26 cellular contexts compared by ENCODE assay signal in genomic region chr11:126127898-126128297, GRCh38.
A peak's percentile ranks its signal among the peaks of the same experiment; 100 is the strongest.
DNase-seq lines count a peak whose midpoint lies in the region; ATAC-seq, FAIRE-seq and TF ChIP-seq lines count a peak whose summit lies in the region.
"Had no signal": no experiment of that assay in that cellular context is flagged by ENCODE, and none has a peak within 500 bp of the region (broad histone marks: within the 10 kb centered on the region; RNA-seq: fewer than 3 reads in every experiment).

No MANE protein-coding gene starts in this region.

- DNase-seq in DMS 273 (lab: John Stamatoyannopoulos, UW; ENCODE audit: unreplicated experiment): peak; percentile 76
- no peak for DNase-seq in WTC11 (ENCODE audit: low spot score)
- DNase-seq in right cardiac atrium: peak in 1 of 3 donors; percentile 43
- no peak for DNase-seq in sciatic nerve (ENCODE audit: low spot score)
- no peak for DNase-seq in D721Med (ENCODE audit: insufficient read length, low spot score)
- no peak for DNase-seq in COR-L47 (lab: John Stamatoyannopoulos, UW)
- no peak for DNase-seq in activated naive CD4-positive, alpha-beta T cell treated with Interleukin-2 at 50 U/mL for 16 hours
- DNase-seq: activated CD4-positive, alpha-beta T cell treated with anti-CD3 and anti-CD28 coated beads for 4 hours; activated naive CD4-positive, alpha-beta T cell treated with anti-CD3 and anti-CD28 coated beads, Interleukin-2, amount 10 ng/mL, durations not matched to agents 7 days and 5 days; activated T-cell treated with anti-CD3 and anti-CD28 coated beads, Interleukin-2, amount 50 U/mL, for 72 hours; effector CD4-positive, alpha-beta T cell; erythroblast; foreskin keratinocyte; kidney glomerular epithelial cell; naive thymus-derived CD8-positive, alpha-beta T cell; NCI-H2081 treated with DMSO at 0.1 percent for 48 hours; NCI-H524; NK-92 treated with Interleukin-12 subunit alpha and Interleukin-12 subunit beta, amount 100 ng/mL, for 24 hours; stimulated activated naive B cell treated with anti-CD40 and anti-IgM and Interleukin-4, amounts not matched to agents 10 μg/mL and 1 μg/mL and 100 μg/mL, for 72 hours; T-helper 17 cell; tibial artery had no signal

- H3K4me3 Mint-ChIP-seq in WTC11: no peak overlapping the region
- H3K4me3 Mint-ChIP-seq: activated naive CD4-positive, alpha-beta T cell treated with anti-CD3 and anti-CD28 coated beads, Interleukin-2, amount 10 ng/mL, durations not matched to agents 7 days and 5 days; activated T-cell treated with anti-CD3 and anti-CD28 coated beads, Interleukin-2, amount 50 U/mL, for 72 hours; central memory CD8-positive, alpha-beta T cell; memory B cell; naive thymus-derived CD8-positive, alpha-beta T cell; stimulated activated naive B cell treated with anti-CD40 and anti-IgM and Interleukin-4, amounts not matched to agents 10 μg/mL and 1 μg/mL and 100 μg/mL, for 72 hours; T-helper 17 cell had no signal

- intact Hi-C loops in right cardiac atrium (cut with DNase I): no loop called here
- intact Hi-C loops in sciatic nerve (cut with DNase I): no loop called here

- no peaks in the 10 kb centered on the region for H3K9me3 Mint-ChIP-seq in WTC11
- H3K9me3 Mint-ChIP-seq: activated naive CD4-positive, alpha-beta T cell treated with anti-CD3 and anti-CD28 coated beads, Interleukin-2, amount 10 ng/mL, durations not matched to agents 7 days and 5 days; activated T-cell treated with anti-CD3 and anti-CD28 coated beads, Interleukin-2, amount 50 U/mL, for 72 hours; central memory CD8-positive, alpha-beta T cell; memory B cell; naive thymus-derived CD8-positive, alpha-beta T cell; stimulated activated naive B cell treated with anti-CD40 and anti-IgM and Interleukin-4, amounts not matched to agents 10 μg/mL and 1 μg/mL and 100 μg/mL, for 72 hours had no signal

- peaks cover 9% of the 10 kb centered on the region for H3K4me1 ChIP-seq in right cardiac atrium (ENCODE audit: control insufficient read depth, insufficient read depth, low read length)
- H3K4me1 ChIP-seq: ascending aorta, foreskin keratinocyte, SJSA1 had no signal

- no peak for FAIRE-seq in D721Med (lab: Jason Lieb, UNC)

- WGBS in right cardiac atrium: 14% methylated on average over 6 of the region's 6 CpGs

- no peaks in the 10 kb centered on the region for H3K36me3 Mint-ChIP-seq in WTC11
- H3K36me3 Mint-ChIP-seq: activated naive CD4-positive, alpha-beta T cell treated with anti-CD3 and anti-CD28 coated beads, Interleukin-2, amount 10 ng/mL, durations not matched to agents 7 days and 5 days; memory B cell; naive thymus-derived CD8-positive, alpha-beta T cell; stimulated activated naive B cell treated with anti-CD40 and anti-IgM and Interleukin-4, amounts not matched to agents 10 μg/mL and 1 μg/mL and 100 μg/mL, for 72 hours had no signal

- H3K4me1 Mint-ChIP-seq in WTC11: peaks cover 32% of the 10 kb centered on the region
- H3K4me1 Mint-ChIP-seq: activated naive CD4-positive, alpha-beta T cell treated with anti-CD3 and anti-CD28 coated beads, Interleukin-2, amount 10 ng/mL, durations not matched to agents 7 days and 5 days; central memory CD8-positive, alpha-beta T cell; memory B cell; stimulated activated naive B cell treated with anti-CD40 and anti-IgM and Interleukin-4, amounts not matched to agents 10 μg/mL and 1 μg/mL and 100 μg/mL, for 72 hours; T-helper 17 cell had no signal

- no peaks in the 10 kb centered on the region for H3K9me3 ChIP-seq in right cardiac atrium (ENCODE audit: control insufficient read depth, low read length)
- H3K9me3 ChIP-seq: ascending aorta, SJSA1, tibial artery had no signal

- POLR2A ChIA-PET in WTC11 (lab: Charles Lee): no interaction called here

- no peak overlapping the region for H3K4me3 ChIP-seq in right cardiac atrium (ENCODE audit: low read length)
- H3K4me3 ChIP-seq: ascending aorta, SJSA1, tibial artery had no signal

- no peak overlapping the region for H3K27ac ChIP-seq in right cardiac atrium (ENCODE audit: low read length)
- H3K27ac ChIP-seq: ascending aorta, foreskin keratinocyte, SJSA1, tibial artery had no signal

- H3K27ac Mint-ChIP-seq in WTC11: no peak overlapping the region
- H3K27ac Mint-ChIP-seq: activated naive CD4-positive, alpha-beta T cell treated with anti-CD3 and anti-CD28 coated beads, Interleukin-2, amount 10 ng/mL, durations not matched to agents 7 days and 5 days; activated T-cell treated with anti-CD3 and anti-CD28 coated beads, Interleukin-2, amount 50 U/mL, for 72 hours; memory B cell; naive thymus-derived CD8-positive, alpha-beta T cell; stimulated activated naive B cell treated with anti-CD40 and anti-IgM and Interleukin-4, amounts not matched to agents 10 μg/mL and 1 μg/mL and 100 μg/mL, for 72 hours; T-helper 17 cell had no signal

- H3K27me3 Mint-ChIP-seq in WTC11 (ENCODE audit: low read depth): no peaks in the 10 kb centered on the region
- H3K27me3 Mint-ChIP-seq: memory B cell had no signal

- CTCF ChIA-PET in WTC11 (lab: Charles Lee): interaction anchor here (0.5 kb wide), 1 partner anchor 52 kb away, joined by 3 read pairs; no protein-coding TSS in a partner anchor

- H3K27me3 ChIP-seq in right cardiac atrium (ENCODE audit: control insufficient read depth, insufficient read depth): no peaks in the 10 kb centered on the region
- H3K27me3 ChIP-seq: ascending aorta, SJSA1 had no signal

- ATAC-seq in WTC11 (peak; percentile 22; the same call in 1 of the 2 replicates), right cardiac atrium (peak; percentile 29 to 58), sciatic nerve (peak; percentile 40), HG03378 (IDR thresholded peaks at IDR 0.05; ENCODE audit: unreplicated experiment) (no peak)
- ATAC-seq: activated T-cell treated with anti-CD3 and anti-CD28 coated beads, Interleukin-2, amount 50 U/mL, for 72 hours; foreskin keratinocyte; naive thymus-derived CD8-positive, alpha-beta T cell; stimulated activated naive B cell treated with anti-CD40 and anti-IgM and Interleukin-4, amounts not matched to agents 10 μg/mL and 1 μg/mL and 100 μg/mL, for 72 hours; T-helper 17 cell had no signal

- TF ChIP-seq CTCF in WTC11 (IDR thresholded peaks at IDR 0.05): no peak
- TF ChIP-seq CTCF in D721Med (IDR thresholded peaks at IDR 0.05; ENCODE audit: insufficient read depth, missing control alignments): no peak

TF ChIP-seq in WTC11, 78 proteins besides CTCF, POLR2A, EP300 and RAD21:
- TF ChIP-seq ZNF396 (CRISPR knock-in tag; IDR thresholded peaks at IDR 0.05; ENCODE audit: borderline replicate concordance) (no peak), ZNF263 (CRISPR knock-in tag; IDR thresholded peaks at IDR 0.05; ENCODE audit: low read depth) (no peak), GTF2I (CRISPR knock-in tag; conservative IDR thresholded peaks at IDR 0.05) (no peak)
